ENCODE assay signal across 1 cellular context in the genomic region with DNA sequence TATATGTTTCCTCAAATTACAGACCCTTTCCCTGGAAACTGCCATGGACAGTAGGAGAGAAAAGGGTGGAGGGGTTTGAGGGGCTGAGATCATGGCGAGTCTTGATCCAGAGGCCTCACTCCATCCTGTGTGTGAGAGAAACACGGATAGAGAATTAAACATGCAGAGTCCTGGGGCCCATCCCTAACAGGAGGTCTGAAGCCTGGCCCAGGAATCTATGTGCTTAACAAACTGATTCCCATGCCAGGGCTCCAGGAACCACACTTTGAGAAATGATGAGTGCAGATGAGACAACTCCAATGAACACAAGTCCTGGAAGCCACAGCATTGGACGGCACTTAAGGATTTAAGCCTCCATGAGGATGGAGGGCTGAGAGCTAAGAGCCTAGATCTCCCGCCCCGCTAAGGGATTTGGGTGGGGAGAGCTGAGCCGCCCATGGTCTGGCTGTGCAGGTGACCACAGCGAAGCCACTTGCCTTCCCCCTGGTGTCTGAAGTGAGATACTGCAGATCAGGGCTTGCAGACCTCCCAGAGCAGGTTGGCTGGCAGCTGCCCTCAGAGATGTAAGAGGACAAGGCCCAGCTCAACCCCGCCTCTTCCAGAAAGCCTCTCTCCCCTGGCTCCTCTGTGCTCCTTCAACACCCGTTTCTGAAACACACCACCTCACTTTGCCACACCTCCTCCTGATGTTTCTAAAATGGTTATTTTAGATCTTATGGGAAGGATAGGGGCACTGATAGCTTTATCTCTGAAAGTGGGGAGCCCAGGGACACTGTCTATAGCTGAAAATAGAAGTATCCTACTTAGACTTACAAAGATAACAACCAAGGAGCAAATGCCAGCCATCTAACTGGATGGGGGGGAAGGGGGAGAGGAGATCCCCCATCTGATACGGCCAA.
TF ChIP-seq lines count a peak whose summit lies in the region.

No MANE protein-coding gene starts in this region.

TF ChIP-seq in HEK293, 187 proteins besides CTCF, POLR2A, EP300 and RAD21 (continued from another document and continues in another):
- TF ChIP-seq KLF16 (tag by site-specific recombination; IDR thresholded peaks at IDR 0.05), result no peak
- no peak for TF ChIP-seq ZNF132 (tag by site-specific recombination; IDR thresholded peaks at IDR 0.05; ENCODE audit: borderline replicate concordance)
- no peak for TF ChIP-seq YY2 (tag by site-specific recombination; IDR thresholded peaks at IDR 0.05)
- no peak for TF ChIP-seq ZFP69B (tag by site-specific recombination; IDR thresholded peaks at IDR 0.05)
- TF ChIP-seq ZBTB20 (tag by site-specific recombination; IDR thresholded peaks at IDR 0.05), result peak; percentile 98
- TF ChIP-seq ZNF76 (tag by site-specific recombination; IDR thresholded peaks at IDR 0.05; ENCODE audit: borderline replicate concordance, low read depth), result no peak
- no peak for TF ChIP-seq MEIS1 (CRISPR knock-in tag; IDR thresholded peaks at IDR 0.05; ENCODE audit: borderline replicate concordance)
- TF ChIP-seq, protein P1, sequence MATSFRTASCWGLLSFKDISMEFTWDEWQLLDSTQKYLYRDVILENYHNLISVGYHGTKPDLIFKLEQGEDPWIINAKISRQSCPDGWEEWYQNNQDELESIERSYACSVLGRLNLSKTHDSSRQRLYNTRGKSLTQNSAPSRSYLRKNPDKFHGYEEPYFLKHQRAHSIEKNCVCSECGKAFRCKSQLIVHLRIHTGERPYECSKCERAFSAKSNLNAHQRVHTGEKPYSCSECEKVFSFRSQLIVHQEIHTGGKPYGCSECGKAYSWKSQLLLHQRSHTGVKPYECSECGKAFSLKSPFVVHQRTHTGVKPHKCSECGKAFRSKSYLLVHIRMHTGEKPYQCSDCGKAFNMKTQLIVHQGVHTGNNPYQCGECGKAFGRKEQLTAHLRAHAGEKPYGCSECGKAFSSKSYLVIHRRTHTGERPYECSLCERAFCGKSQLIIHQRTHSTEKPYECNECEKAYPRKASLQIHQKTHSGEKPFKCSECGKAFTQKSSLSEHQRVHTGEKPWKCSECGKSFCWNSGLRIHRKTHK (tag by site-specific recombination; IDR thresholded peaks at IDR 0.05), result no peak
- TF ChIP-seq, protein P2, sequence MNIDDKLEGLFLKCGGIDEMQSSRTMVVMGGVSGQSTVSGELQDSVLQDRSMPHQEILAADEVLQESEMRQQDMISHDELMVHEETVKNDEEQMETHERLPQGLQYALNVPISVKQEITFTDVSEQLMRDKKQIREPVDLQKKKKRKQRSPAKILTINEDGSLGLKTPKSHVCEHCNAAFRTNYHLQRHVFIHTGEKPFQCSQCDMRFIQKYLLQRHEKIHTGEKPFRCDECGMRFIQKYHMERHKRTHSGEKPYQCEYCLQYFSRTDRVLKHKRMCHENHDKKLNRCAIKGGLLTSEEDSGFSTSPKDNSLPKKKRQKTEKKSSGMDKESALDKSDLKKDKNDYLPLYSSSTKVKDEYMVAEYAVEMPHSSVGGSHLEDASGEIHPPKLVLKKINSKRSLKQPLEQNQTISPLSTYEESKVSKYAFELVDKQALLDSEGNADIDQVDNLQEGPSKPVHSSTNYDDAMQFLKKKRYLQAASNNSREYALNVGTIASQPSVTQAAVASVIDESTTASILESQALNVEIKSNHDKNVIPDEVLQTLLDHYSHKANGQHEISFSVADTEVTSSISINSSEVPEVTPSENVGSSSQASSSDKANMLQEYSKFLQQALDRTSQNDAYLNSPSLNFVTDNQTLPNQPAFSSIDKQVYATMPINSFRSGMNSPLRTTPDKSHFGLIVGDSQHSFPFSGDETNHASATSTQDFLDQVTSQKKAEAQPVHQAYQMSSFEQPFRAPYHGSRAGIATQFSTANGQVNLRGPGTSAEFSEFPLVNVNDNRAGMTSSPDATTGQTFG (tag by site-specific recombination; IDR thresholded peaks at IDR 0.05; ENCODE audit: borderline replicate concordance), result no peak
- no peak for TF ChIP-seq SALL2 (tag by site-specific recombination; IDR thresholded peaks at IDR 0.05; ENCODE audit: borderline replicate concordance)
- TF ChIP-seq ZSCAN23 (tag by site-specific recombination; IDR thresholded peaks at IDR 0.05), result no peak
- TF ChIP-seq, protein P3, sequence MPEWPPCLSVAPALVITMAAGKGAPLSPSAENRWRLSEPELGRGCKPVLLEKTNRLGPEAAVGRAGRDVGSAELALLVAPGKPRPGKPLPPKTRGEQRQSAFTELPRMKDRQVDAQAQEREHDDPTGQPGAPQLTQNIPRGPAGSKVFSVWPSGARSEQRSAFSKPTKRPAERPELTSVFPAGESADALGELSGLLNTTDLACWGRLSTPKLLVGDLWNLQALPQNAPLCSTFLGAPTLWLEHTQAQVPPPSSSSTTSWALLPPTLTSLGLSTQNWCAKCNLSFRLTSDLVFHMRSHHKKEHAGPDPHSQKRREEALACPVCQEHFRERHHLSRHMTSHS (tag by site-specific recombination; IDR thresholded peaks at IDR 0.05), result no peak
- TF ChIP-seq ZNF561 (tag by site-specific recombination; IDR thresholded peaks at IDR 0.05; ENCODE audit: borderline replicate concordance), result no peak
- TF ChIP-seq, protein P4, sequence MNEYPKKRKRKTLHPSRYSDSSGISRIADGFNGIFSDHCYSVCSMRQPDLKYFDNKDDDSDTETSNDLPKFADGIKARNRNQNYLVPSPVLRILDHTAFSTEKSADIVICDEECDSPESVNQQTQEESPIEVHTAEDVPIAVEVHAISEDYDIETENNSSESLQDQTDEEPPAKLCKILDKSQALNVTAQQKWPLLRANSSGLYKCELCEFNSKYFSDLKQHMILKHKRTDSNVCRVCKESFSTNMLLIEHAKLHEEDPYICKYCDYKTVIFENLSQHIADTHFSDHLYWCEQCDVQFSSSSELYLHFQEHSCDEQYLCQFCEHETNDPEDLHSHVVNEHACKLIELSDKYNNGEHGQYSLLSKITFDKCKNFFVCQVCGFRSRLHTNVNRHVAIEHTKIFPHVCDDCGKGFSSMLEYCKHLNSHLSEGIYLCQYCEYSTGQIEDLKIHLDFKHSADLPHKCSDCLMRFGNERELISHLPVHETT (tag by site-specific recombination; IDR thresholded peaks at IDR 0.05), result no peak
- TF ChIP-seq, protein P5, sequence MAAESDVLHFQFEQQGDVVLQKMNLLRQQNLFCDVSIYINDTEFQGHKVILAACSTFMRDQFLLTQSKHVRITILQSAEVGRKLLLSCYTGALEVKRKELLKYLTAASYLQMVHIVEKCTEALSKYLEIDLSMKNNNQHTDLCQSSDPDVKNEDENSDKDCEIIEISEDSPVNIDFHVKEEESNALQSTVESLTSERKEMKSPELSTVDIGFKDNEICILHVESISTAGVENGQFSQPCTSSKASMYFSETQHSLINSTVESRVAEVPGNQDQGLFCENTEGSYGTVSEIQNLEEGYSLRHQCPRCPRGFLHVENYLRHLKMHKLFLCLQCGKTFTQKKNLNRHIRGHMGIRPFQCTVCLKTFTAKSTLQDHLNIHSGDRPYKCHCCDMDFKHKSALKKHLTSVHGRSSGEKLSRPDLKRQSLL (tag by site-specific recombination; IDR thresholded peaks at IDR 0.05), result no peak
- TF ChIP-seq ZBTB17 (tag by site-specific recombination; IDR thresholded peaks at IDR 0.05), result peak; percentile 74
- TF ChIP-seq ZBTB1 (tag by site-specific recombination; IDR thresholded peaks at IDR 0.05), result no peak
- no peak for TF ChIP-seq ZNF366 (tag by site-specific recombination; conservative IDR thresholded peaks at IDR 0.05)
- TF ChIP-seq OSR2 (tag by site-specific recombination; IDR thresholded peaks at IDR 0.05), result no peak
- TF ChIP-seq, protein P6, sequence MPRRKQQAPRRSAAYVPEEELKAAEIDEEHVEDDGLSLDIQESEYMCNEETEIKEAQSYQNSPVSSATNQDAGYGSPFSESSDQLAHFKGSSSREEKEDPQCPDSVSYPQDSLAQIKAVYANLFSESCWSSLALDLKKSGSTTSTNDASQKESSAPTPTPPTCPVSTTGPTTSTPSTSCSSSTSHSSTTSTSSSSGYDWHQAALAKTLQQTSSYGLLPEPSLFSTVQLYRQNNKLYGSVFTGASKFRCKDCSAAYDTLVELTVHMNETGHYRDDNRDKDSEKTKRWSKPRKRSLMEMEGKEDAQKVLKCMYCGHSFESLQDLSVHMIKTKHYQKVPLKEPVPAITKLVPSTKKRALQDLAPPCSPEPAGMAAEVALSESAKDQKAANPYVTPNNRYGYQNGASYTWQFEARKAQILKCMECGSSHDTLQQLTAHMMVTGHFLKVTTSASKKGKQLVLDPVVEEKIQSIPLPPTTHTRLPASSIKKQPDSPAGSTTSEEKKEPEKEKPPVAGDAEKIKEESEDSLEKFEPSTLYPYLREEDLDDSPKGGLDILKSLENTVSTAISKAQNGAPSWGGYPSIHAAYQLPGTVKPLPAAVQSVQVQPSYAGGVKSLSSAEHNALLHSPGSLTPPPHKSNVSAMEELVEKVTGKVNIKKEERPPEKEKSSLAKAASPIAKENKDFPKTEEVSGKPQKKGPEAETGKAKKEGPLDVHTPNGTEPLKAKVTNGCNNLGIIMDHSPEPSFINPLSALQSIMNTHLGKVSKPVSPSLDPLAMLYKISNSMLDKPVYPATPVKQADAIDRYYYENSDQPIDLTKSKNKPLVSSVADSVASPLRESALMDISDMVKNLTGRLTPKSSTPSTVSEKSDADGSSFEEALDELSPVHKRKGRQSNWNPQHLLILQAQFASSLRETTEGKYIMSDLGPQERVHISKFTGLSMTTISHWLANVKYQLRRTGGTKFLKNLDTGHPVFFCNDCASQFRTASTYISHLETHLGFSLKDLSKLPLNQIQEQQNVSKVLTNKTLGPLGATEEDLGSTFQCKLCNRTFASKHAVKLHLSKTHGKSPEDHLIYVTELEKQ (tag by site-specific recombination; IDR thresholded peaks at IDR 0.05; ENCODE audit: borderline replicate concordance), result no peak
- no peak for TF ChIP-seq ZFP3 (tag by site-specific recombination; IDR thresholded peaks at IDR 0.05; ENCODE audit: low read depth)
- no peak for TF ChIP-seq EGR2 (tag by site-specific recombination; IDR thresholded peaks at IDR 0.05; ENCODE audit: low read depth)
- no peak for TF ChIP-seq ZNF223 (tag by site-specific recombination; IDR thresholded peaks at IDR 0.05)
- no peak for TF ChIP-seq ZNF548 (tag by site-specific recombination; IDR thresholded peaks at IDR 0.05)
- TF ChIP-seq, protein P7, sequence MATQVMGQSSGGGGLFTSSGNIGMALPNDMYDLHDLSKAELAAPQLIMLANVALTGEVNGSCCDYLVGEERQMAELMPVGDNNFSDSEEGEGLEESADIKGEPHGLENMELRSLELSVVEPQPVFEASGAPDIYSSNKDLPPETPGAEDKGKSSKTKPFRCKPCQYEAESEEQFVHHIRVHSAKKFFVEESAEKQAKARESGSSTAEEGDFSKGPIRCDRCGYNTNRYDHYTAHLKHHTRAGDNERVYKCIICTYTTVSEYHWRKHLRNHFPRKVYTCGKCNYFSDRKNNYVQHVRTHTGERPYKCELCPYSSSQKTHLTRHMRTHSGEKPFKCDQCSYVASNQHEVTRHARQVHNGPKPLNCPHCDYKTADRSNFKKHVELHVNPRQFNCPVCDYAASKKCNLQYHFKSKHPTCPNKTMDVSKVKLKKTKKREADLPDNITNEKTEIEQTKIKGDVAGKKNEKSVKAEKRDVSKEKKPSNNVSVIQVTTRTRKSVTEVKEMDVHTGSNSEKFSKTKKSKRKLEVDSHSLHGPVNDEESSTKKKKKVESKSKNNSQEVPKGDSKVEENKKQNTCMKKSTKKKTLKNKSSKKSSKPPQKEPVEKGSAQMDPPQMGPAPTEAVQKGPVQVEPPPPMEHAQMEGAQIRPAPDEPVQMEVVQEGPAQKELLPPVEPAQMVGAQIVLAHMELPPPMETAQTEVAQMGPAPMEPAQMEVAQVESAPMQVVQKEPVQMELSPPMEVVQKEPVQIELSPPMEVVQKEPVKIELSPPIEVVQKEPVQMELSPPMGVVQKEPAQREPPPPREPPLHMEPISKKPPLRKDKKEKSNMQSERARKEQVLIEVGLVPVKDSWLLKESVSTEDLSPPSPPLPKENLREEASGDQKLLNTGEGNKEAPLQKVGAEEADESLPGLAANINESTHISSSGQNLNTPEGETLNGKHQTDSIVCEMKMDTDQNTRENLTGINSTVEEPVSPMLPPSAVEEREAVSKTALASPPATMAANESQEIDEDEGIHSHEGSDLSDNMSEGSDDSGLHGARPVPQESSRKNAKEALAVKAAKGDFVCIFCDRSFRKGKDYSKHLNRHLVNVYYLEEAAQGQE (tag by site-specific recombination; IDR thresholded peaks at IDR 0.05), result no peak
- TF ChIP-seq, protein P8, sequence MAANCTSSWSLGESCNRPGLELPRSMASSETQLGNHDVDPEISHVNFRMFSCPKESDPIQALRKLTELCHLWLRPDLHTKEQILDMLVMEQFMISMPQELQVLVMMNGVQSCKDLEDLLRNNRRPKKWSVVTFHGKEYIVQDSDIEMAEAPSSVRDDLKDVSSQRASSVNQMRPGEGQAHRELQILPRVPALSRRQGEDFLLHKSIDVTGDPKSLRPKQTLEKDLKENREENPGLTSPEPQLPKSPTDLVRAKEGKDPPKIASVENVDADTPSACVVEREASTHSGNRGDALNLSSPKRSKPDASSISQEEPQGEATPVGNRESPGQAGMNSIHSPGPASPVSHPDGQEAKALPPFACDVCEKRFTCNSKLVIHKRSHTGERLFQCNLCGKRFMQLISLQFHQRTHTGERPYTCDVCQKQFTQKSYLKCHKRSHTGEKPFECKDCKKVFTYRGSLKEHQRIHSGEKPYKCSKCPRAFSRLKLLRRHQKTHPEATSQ (tag by site-specific recombination; IDR thresholded peaks at IDR 0.05), result no peak
- TF ChIP-seq ZNF10 (tag by site-specific recombination; IDR thresholded peaks at IDR 0.05), result no peak
- no peak for TF ChIP-seq ZFHX2 (tag by site-specific recombination; conservative IDR thresholded peaks at IDR 0.05)
- no peak for TF ChIP-seq ZNF140 (tag by site-specific recombination; IDR thresholded peaks at IDR 0.05)
- no peak for TF ChIP-seq ZNF404 (tag by site-specific recombination; IDR thresholded peaks at IDR 0.05)
- no peak for TF ChIP-seq ZNF121 (tag by site-specific recombination; IDR thresholded peaks at IDR 0.05)
- 0 out of 2 replicates have a peak, but pooled peaks have one; percentile 12 for TF ChIP-seq ZNF600 (tag by site-specific recombination; IDR thresholded peaks at IDR 0.05)
- no peak for TF ChIP-seq KLF7 (tag by site-specific recombination; IDR thresholded peaks at IDR 0.05; ENCODE audit: borderline replicate concordance)
- no peak for TF ChIP-seq SP2 (tag by site-specific recombination; IDR thresholded peaks at IDR 0.05)
- TF ChIP-seq, protein P9, sequence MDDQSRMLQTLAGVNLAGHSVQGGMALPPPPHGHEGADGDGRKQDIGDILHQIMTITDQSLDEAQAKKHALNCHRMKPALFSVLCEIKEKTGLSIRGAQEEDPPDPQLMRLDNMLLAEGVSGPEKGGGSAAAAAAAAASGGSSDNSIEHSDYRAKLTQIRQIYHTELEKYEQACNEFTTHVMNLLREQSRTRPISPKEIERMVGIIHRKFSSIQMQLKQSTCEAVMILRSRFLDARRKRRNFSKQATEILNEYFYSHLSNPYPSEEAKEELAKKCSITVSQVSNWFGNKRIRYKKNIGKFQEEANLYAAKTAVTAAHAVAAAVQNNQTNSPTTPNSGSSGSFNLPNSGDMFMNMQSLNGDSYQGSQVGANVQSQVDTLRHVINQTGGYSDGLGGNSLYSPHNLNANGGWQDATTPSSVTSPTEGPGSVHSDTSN (CRISPR knock-in tag; IDR thresholded peaks at IDR 0.05), result no peak
- no peak for TF ChIP-seq ZNF791 (tag by site-specific recombination; IDR thresholded peaks at IDR 0.05)
- peak; percentile 65 for TF ChIP-seq GLIS1 (tag by site-specific recombination; IDR thresholded peaks at IDR 0.05)
- TF ChIP-seq ZNF169 (tag by site-specific recombination; IDR thresholded peaks at IDR 0.05), result no peak
- no peak for TF ChIP-seq SCRT2 (tag by site-specific recombination; IDR thresholded peaks at IDR 0.05)
- no peak for TF ChIP-seq ZNF664 (tag by site-specific recombination; IDR thresholded peaks at IDR 0.05)
